Comparison of ENCODE assay signal across 2 cellular contexts in the genomic region with DNA sequence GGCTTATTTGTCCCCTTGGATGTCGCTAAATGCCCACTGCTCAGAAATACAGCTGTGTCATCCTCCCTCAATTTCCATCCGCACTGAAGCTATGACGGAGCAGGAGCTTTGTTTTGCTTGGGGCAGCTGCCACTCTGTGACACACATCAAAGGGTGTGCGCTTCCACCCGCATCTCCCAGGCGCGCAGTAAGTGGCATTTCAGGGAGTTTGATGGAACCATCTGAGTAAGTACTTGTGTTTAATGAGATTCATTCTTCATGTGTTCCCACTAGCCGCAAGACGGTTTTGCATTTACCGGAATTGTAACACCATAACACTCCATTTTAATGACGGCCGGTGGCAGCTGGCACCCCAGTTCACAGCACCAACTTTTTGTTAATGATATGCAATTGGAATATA.
TF ChIP-seq lines count a peak whose summit lies in the region.

No MANE protein-coding gene starts in this region.

TF ChIP-seq in GM23338, 12 proteins besides CTCF, POLR2A, EP300 and RAD21 (continued from another document):
- no peak for TF ChIP-seq EZH2 (IDR thresholded peaks at IDR 0.05; ENCODE audit: low read depth, unreplicated experiment)
- TF ChIP-seq NANOG (IDR thresholded peaks at IDR 0.05; ENCODE audit: borderline replicate concordance) = no peak
- TF ChIP-seq, protein P1, sequence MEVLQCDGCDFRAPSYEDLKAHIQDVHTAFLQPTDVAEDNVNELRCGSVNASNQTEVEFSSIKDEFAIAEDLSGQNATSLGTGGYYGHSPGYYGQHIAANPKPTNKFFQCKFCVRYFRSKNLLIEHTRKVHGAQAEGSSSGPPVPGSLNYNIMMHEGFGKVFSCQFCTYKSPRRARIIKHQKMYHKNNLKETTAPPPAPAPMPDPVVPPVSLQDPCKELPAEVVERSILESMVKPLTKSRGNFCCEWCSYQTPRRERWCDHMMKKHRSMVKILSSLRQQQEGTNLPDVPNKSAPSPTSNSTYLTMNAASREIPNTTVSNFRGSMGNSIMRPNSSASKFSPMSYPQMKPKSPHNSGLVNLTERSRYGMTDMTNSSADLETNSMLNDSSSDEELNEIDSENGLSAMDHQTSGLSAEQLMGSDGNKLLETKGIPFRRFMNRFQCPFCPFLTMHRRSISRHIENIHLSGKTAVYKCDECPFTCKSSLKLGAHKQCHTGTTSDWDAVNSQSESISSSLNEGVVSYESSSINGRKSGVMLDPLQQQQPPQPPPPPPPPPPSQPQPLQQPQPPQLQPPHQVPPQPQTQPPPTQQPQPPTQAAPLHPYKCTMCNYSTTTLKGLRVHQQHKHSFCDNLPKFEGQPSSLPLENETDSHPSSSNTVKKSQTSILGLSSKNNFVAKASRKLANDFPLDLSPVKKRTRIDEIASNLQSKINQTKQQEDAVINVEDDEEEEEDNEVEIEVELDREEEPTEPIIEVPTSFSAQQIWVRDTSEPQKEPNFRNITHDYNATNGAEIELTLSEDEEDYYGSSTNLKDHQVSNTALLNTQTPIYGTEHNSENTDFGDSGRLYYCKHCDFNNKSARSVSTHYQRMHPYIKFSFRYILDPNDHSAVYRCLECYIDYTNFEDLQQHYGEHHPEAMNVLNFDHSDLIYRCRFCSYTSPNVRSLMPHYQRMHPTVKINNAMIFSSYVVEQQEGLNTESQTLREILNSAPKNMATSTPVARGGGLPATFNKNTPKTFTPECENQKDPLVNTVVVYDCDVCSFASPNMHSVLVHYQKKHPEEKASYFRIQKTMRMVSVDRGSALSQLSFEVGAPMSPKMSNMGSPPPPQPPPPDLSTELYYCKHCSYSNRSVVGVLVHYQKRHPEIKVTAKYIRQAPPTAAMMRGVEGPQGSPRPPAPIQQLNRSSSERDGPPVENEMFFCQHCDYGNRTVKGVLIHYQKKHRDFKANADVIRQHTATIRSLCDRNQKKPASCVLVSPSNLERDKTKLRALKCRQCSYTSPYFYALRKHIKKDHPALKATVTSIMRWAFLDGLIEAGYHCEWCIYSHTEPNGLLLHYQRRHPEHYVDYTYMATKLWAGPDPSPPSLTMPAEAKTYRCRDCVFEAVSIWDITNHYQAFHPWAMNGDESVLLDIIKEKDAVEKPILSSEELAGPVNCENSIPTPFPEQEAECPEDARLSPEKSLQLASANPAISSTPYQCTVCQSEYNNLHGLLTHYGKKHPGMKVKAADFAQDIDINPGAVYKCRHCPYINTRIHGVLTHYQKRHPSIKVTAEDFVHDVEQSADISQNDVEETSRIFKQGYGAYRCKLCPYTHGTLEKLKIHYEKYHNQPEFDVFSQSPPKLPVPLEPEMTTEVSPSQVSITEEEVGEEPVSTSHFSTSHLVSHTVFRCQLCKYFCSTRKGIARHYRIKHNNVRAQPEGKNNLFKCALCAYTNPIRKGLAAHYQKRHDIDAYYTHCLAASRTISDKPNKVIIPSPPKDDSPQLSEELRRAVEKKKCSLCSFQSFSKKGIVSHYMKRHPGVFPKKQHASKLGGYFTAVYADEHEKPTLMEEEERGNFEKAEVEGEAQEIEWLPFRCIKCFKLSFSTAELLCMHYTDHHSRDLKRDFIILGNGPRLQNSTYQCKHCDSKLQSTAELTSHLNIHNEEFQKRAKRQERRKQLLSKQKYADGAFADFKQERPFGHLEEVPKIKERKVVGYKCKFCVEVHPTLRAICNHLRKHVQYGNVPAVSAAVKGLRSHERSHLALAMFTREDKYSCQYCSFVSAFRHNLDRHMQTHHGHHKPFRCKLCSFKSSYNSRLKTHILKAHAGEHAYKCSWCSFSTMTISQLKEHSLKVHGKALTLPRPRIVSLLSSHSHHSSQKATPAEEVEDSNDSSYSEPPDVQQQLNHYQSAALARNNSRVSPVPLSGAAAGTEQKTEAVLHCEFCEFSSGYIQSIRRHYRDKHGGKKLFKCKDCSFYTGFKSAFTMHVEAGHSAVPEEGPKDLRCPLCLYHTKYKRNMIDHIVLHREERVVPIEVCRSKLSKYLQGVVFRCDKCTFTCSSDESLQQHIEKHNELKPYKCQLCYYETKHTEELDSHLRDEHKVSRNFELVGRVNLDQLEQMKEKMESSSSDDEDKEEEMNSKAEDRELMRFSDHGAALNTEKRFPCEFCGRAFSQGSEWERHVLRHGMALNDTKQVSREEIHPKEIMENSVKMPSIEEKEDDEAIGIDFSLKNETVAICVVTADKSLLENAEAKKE (CRISPR knock-in tag; IDR thresholded peaks at IDR 0.05) = no peak
- no peak for TF ChIP-seq POLR2AphosphoS5 (IDR thresholded peaks at IDR 0.05; ENCODE audit: low read depth)
- TF ChIP-seq ZNF331 (CRISPR knock-in tag; IDR thresholded peaks at IDR 0.05; ENCODE audit: low read depth) = no peak
- no peak for TF ChIP-seq JUNB (IDR thresholded peaks at IDR 0.05; ENCODE audit: unreplicated experiment)
- TF ChIP-seq STAT1 (IDR thresholded peaks at IDR 0.05; ENCODE audit: unreplicated experiment) = no peak
- TF ChIP-seq, protein P2, sequence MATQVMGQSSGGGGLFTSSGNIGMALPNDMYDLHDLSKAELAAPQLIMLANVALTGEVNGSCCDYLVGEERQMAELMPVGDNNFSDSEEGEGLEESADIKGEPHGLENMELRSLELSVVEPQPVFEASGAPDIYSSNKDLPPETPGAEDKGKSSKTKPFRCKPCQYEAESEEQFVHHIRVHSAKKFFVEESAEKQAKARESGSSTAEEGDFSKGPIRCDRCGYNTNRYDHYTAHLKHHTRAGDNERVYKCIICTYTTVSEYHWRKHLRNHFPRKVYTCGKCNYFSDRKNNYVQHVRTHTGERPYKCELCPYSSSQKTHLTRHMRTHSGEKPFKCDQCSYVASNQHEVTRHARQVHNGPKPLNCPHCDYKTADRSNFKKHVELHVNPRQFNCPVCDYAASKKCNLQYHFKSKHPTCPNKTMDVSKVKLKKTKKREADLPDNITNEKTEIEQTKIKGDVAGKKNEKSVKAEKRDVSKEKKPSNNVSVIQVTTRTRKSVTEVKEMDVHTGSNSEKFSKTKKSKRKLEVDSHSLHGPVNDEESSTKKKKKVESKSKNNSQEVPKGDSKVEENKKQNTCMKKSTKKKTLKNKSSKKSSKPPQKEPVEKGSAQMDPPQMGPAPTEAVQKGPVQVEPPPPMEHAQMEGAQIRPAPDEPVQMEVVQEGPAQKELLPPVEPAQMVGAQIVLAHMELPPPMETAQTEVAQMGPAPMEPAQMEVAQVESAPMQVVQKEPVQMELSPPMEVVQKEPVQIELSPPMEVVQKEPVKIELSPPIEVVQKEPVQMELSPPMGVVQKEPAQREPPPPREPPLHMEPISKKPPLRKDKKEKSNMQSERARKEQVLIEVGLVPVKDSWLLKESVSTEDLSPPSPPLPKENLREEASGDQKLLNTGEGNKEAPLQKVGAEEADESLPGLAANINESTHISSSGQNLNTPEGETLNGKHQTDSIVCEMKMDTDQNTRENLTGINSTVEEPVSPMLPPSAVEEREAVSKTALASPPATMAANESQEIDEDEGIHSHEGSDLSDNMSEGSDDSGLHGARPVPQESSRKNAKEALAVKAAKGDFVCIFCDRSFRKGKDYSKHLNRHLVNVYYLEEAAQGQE (IDR thresholded peaks at IDR 0.05; ENCODE audit: unreplicated experiment) = no peak
- no peak for TF ChIP-seq CREB1 (CRISPR knock-in tag; IDR thresholded peaks at IDR 0.05; ENCODE audit: low read depth)
- no peak for TF ChIP-seq EZH2phosphoT487 (IDR thresholded peaks at IDR 0.05; ENCODE audit: unreplicated experiment)

TF ChIP-seq in SK-N-SH, 30 proteins besides CTCF, POLR2A, EP300 and RAD21 (continued from another document):
- TF ChIP-seq, protein P3, sequence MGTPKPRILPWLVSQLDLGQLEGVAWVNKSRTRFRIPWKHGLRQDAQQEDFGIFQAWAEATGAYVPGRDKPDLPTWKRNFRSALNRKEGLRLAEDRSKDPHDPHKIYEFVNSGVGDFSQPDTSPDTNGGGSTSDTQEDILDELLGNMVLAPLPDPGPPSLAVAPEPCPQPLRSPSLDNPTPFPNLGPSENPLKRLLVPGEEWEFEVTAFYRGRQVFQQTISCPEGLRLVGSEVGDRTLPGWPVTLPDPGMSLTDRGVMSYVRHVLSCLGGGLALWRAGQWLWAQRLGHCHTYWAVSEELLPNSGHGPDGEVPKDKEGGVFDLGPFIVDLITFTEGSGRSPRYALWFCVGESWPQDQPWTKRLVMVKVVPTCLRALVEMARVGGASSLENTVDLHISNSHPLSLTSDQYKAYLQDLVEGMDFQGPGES (IDR thresholded peaks at IDR 0.05; ENCODE audit: low read depth, low read length) = no peak
- TF ChIP-seq NFIC (IDR thresholded peaks at IDR 0.05; ENCODE audit: borderline replicate concordance) (no peak), CHD2 (IDR thresholded peaks at IDR 0.05; ENCODE audit: low read length, partially characterized antibody) (no peak), ELF1 (IDR thresholded peaks at IDR 0.05) (no peak)
- TF ChIP-seq, protein P4, sequence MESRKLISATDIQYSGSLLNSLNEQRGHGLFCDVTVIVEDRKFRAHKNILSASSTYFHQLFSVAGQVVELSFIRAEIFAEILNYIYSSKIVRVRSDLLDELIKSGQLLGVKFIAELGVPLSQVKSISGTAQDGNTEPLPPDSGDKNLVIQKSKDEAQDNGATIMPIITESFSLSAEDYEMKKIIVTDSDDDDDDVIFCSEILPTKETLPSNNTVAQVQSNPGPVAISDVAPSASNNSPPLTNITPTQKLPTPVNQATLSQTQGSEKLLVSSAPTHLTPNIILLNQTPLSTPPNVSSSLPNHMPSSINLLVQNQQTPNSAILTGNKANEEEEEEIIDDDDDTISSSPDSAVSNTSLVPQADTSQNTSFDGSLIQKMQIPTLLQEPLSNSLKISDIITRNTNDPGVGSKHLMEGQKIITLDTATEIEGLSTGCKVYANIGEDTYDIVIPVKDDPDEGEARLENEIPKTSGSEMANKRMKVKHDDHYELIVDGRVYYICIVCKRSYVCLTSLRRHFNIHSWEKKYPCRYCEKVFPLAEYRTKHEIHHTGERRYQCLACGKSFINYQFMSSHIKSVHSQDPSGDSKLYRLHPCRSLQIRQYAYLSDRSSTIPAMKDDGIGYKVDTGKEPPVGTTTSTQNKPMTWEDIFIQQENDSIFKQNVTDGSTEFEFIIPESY (IDR thresholded peaks at IDR 0.05; ENCODE audit: borderline replicate concordance, low read depth) = no peak
- TF ChIP-seq, protein P2 (IDR thresholded peaks at IDR 0.05; ENCODE audit: low read depth, low read length) = no peak
